Comparison of ENCODE assay signal across 1 cellular context in genomic region chr16:81403601-81404391, GRCh38.
A peak's percentile ranks its signal among the peaks of the same experiment; 100 is the strongest.
TF ChIP-seq lines count a peak whose summit lies in the region.

No MANE protein-coding gene starts in this region.

TF ChIP-seq in K562, 482 proteins besides CTCF, POLR2A, EP300 and RAD21 (continued from another document and continues in another):
- TF ChIP-seq THAP7 (CRISPR knock-in tag; IDR thresholded peaks at IDR 0.05), result no peak
- TF ChIP-seq RCOR1 (IDR thresholded peaks at IDR 0.05; ENCODE audit: borderline replicate concordance in 1 of 2, low read depth in 2 of 2, low read length in 2 of 2), result peak; percentile 50 to 69; a peak in 3 of 4 replicates
- peak in 1 of 2 experiments; percentile 71; a peak in 1 of 4 replicates for TF ChIP-seq SRF (CRISPR knock-in tag; IDR thresholded peaks at IDR 0.05)
- no peak for TF ChIP-seq MAFG (tag; conservative IDR thresholded peaks at IDR 0.05)
- no peak for TF ChIP-seq ELF2 (CRISPR knock-in tag; IDR thresholded peaks at IDR 0.05)
- TF ChIP-seq DDX20 (tag; IDR thresholded peaks at IDR 0.05; ENCODE audit: low read depth), result no peak
- TF ChIP-seq BDP1 (IDR thresholded peaks at IDR 0.05; ENCODE audit: insufficient read depth, insufficient read length), result no peak
- TF ChIP-seq ZNF224 (CRISPR knock-in tag; IDR thresholded peaks at IDR 0.05), result no peak
- no peak for TF ChIP-seq U2AF1 (optimal IDR thresholded peaks at IDR 0.05; ENCODE audit: low read depth, low read length)
- no peak for TF ChIP-seq NR0B1 (IDR thresholded peaks at IDR 0.05; ENCODE audit: partially characterized antibody)
- TF ChIP-seq ARID4B (CRISPR knock-in tag; IDR thresholded peaks at IDR 0.05), result no peak
- peak; percentile 89 for TF ChIP-seq SPI1 (IDR thresholded peaks at IDR 0.05; ENCODE audit: borderline replicate concordance, low read depth, low read length)
- no peak for TF ChIP-seq SETDB1 (IDR thresholded peaks at IDR 0.05; ENCODE audit: low read length)
- TF ChIP-seq ZFP1 (CRISPR knock-in tag; IDR thresholded peaks at IDR 0.05), result no peak
- peak; percentile 81 for TF ChIP-seq CREM (IDR thresholded peaks at IDR 0.05; ENCODE audit: low read depth)
- TF ChIP-seq PBX2 (CRISPR knock-in tag; IDR thresholded peaks at IDR 0.05; ENCODE audit: low read depth), result no peak
- TF ChIP-seq PBX2 (tag; conservative IDR thresholded peaks at IDR 0.05; ENCODE audit: low read depth), result no peak
- TF ChIP-seq RNF2 (IDR thresholded peaks at IDR 0.05), result no peak
- TF ChIP-seq TSHZ1 (CRISPR knock-in tag; IDR thresholded peaks at IDR 0.05), result no peak
- TF ChIP-seq U2AF2 (optimal IDR thresholded peaks at IDR 0.05; ENCODE audit: low read depth, low read length), result no peak
- no peak for TF ChIP-seq HNRNPH1 (optimal IDR thresholded peaks at IDR 0.05; ENCODE audit: low read depth, low read length)
- TF ChIP-seq ZNF121 (CRISPR knock-in tag; conservative IDR thresholded peaks at IDR 0.05), result no peak
- TF ChIP-seq ARID3B (CRISPR knock-in tag; IDR thresholded peaks at IDR 0.05; ENCODE audit: borderline replicate concordance), result no peak
- no peak for TF ChIP-seq ZNF311 (CRISPR knock-in tag; IDR thresholded peaks at IDR 0.05)
- TF ChIP-seq E2F3 (CRISPR knock-in tag; IDR thresholded peaks at IDR 0.05), result 0 out of 2 replicates have a peak, but pooled peaks have one; percentile 40
- TF ChIP-seq GATAD2A (IDR thresholded peaks at IDR 0.05), result no peak
- TF ChIP-seq CREB3 (tag; conservative IDR thresholded peaks at IDR 0.05; ENCODE audit: low read depth), result no peak
- no peak; the same call in 1 of the 2 replicates for TF ChIP-seq ZC3H11A (IDR thresholded peaks at IDR 0.05; ENCODE audit: low read depth, low read length)
- peak; percentile 5 for TF ChIP-seq MEIS2 (IDR thresholded peaks at IDR 0.05; ENCODE audit: partially characterized antibody)
- no peak for TF ChIP-seq ZNF75A (CRISPR knock-in tag; IDR thresholded peaks at IDR 0.05)
- no peak for TF ChIP-seq PTTG1 (tag; IDR thresholded peaks at IDR 0.05; ENCODE audit: low read depth)
- TF ChIP-seq JUND (IDR thresholded peaks at IDR 0.05; ENCODE audit: borderline replicate concordance, low read depth, low read length), result peak; percentile 62
- TF ChIP-seq JUND (tag; IDR thresholded peaks at IDR 0.05; ENCODE audit: borderline replicate concordance, low read depth, low read length), result peak; percentile 44; the same call in 1 of the 3 replicates
- 0 out of 4 replicates have a peak, but pooled peaks of 1 of the 2 experiments have one; percentile 15 for TF ChIP-seq HDAC1 (IDR thresholded peaks at IDR 0.05)
- no peak for TF ChIP-seq ATF2 (CRISPR knock-in tag; IDR thresholded peaks at IDR 0.05)
- TF ChIP-seq ASH1L (IDR thresholded peaks at IDR 0.05; ENCODE audit: borderline replicate concordance, low read depth, partially characterized antibody), result no peak
- no peak for TF ChIP-seq ZNF764 (CRISPR knock-in tag; IDR thresholded peaks at IDR 0.05; ENCODE audit: low read depth)
- no peak for TF ChIP-seq BCLAF1 (IDR thresholded peaks at IDR 0.05; ENCODE audit: borderline replicate concordance in 1 of 2, control insufficient read depth in 1 of 2, low read depth in 2 of 2, low read length in 1 of 2)
- no peak for TF ChIP-seq GTF2B (IDR thresholded peaks at IDR 0.05; ENCODE audit: extremely low read depth, insufficient read length)
- no peak for TF ChIP-seq KLF13 (tag; IDR thresholded peaks at IDR 0.05; ENCODE audit: borderline replicate concordance, low read depth)
